ENCODE assay signal across 7 cellular contexts in genomic region chr12:79784366-79785065, GRCh38.
A peak's percentile ranks its signal among the peaks of the same experiment; 100 is the strongest.
DNase-seq lines count a peak whose midpoint lies in the region; ATAC-seq, FAIRE-seq and TF ChIP-seq lines count a peak whose summit lies in the region.
"Not testable (repeated sequence)": the region's sequence is repeated elsewhere in the genome, so short reads cannot be mapped to it uniquely, and the experiment has no call there.

No MANE protein-coding gene starts in this region.

- H3K27me3 Mint-ChIP-seq in activated naive CD8-positive, alpha-beta T cell treated with anti-CD3 and anti-CD28 coated beads, Interleukin-2, amount 10 ng/mL, durations not matched to agents 7 days and 5 days: not testable (repeated sequence)

- H3K79me2 ChIP-seq in HCT116 (ENCODE audit: insufficient read depth, low read length): not testable (repeated sequence)

- not testable (repeated sequence) for H2AFZ ChIP-seq in HCT116 (ENCODE audit: low read depth, low read length, poor library complexity, severe bottlenecking)

- intact Hi-C loops in HCT116 (cut with micrococcal nuclease): not testable (repeated sequence)

- not testable (repeated sequence) for H3K9me3 ChIP-seq in HCT116 (ENCODE audit: control insufficient read depth in 1 of 2, insufficient read depth in 1 of 2, low read depth in 1 of 2, low read length in 2 of 2); mesodermal cell (ENCODE audit: control insufficient read depth, low read length)

- not testable (repeated sequence) for H4K20me1 ChIP-seq in HCT116 (ENCODE audit: insufficient read depth)

- 90 to 94% methylated on average over 4 to 5 of the region's 10 CpGs for WGBS in mesodermal cell (ENCODE audit: insufficient coverage in 2 of 2), 2 experiments

- not testable (repeated sequence) for TF ChIP-seq CTCF in HCT116 (IDR thresholded peaks at IDR 0.05 in 2 of 3, conservative IDR thresholded peaks at IDR 0.05 in 1 of 3; ENCODE audit: borderline replicate concordance in 1 of 3, insufficient read depth in 1 of 3, low read depth in 2 of 3, low read length in 2 of 3)

- CTCF ChIA-PET in HCT116 (lab: Charles Lee): not testable (repeated sequence)

- not testable (repeated sequence) for H3K27ac ChIP-seq in HCT116 (ENCODE audit: low read depth, low read length)
- H3K27ac ChIP-seq in mesodermal cell (ENCODE audit: low read depth, low read length, severe bottlenecking): peak overlapping the region; percentile 55

- H3K9ac ChIP-seq in HCT116 (ENCODE audit: low read length): not testable (repeated sequence)

- peak; percentile 73 for FAIRE-seq in RCC 7860 (lab: Jason Lieb, UNC)

- ATAC-seq in HCT116: peak; percentile 36; the same call in 1 of the 2 replicates
- ATAC-seq in activated naive CD8-positive, alpha-beta T cell treated with anti-CD3 and anti-CD28 coated beads, Interleukin-2, amount 10 ng/mL, durations not matched to agents 7 days and 5 days (ENCODE audit: low read depth): not testable (repeated sequence)
- ATAC-seq in esophagus mucosa: peak; percentile 74

- not testable (repeated sequence) for H3K9me3 Mint-ChIP-seq in activated naive CD8-positive, alpha-beta T cell treated with anti-CD3 and anti-CD28 coated beads, Interleukin-2, amount 10 ng/mL, durations not matched to agents 7 days and 5 days

- not testable (repeated sequence) for BruUV-seq in HCT116 (replicated peaks; lab: Mats Ljungman, UMichigan)

- peak; percentile 76 for DNase-seq in DMS53 (lab: John Stamatoyannopoulos, UW)
- DNase-seq in HCT116 (ENCODE audit: low read depth, low spot score); activated naive CD8-positive, alpha-beta T cell treated with anti-CD3 and anti-CD28 coated beads, Interleukin-2, amount 10 ng/mL, durations not matched to agents 7 days and 5 days: not testable (repeated sequence)
- DNase-seq in RCC 7860 (ENCODE audit: low spot score): peak; percentile 79
- DNase-seq in iPS DF 19.7 (ENCODE audit: low read depth, low spot score): peak; percentile 73

- not testable (repeated sequence) for H3K4me2 ChIP-seq in HCT116 (ENCODE audit: low read length)

- POLR2A ChIA-PET in HCT116 (lab: Charles Lee); activated naive CD8-positive, alpha-beta T cell treated with anti-CD3 and anti-CD28 coated beads, Interleukin-2, amount 10 ng/mL, durations not matched to agents 7 days and 5 days (lab: Charles Lee): not testable (repeated sequence)

- TF ChIP-seq RAD21 in HCT116 (IDR thresholded peaks at IDR 0.05; ENCODE audit: low read depth): not testable (repeated sequence)

- H3K27me3 ChIP-seq in HCT116 (ENCODE audit: insufficient read depth, low read length): not testable (repeated sequence)

- H3K4me1 ChIP-seq in HCT116 (ENCODE audit: control insufficient read depth in 1 of 2, insufficient read depth in 2 of 2, low read length in 2 of 2): not testable (repeated sequence)
- peaks cover 13% of the 10 kb centered on the region for H3K4me1 ChIP-seq in mesodermal cell (ENCODE audit: control insufficient read depth, insufficient read depth, low read length, poor library complexity, severe bottlenecking)

- H3K36me3 ChIP-seq in HCT116 (ENCODE audit: control insufficient read depth in 1 of 2, insufficient read depth in 2 of 2, low read length in 2 of 2): not testable (repeated sequence)
- H3K36me3 ChIP-seq in mesodermal cell (ENCODE audit: control insufficient read depth, insufficient read depth, low read length): peaks cover 45% of the 10 kb centered on the region

- peaks cover 24% of the 10 kb centered on the region for H3K36me3 Mint-ChIP-seq in activated naive CD8-positive, alpha-beta T cell treated with anti-CD3 and anti-CD28 coated beads, Interleukin-2, amount 10 ng/mL, durations not matched to agents 7 days and 5 days

- H3K4me1 Mint-ChIP-seq in activated naive CD8-positive, alpha-beta T cell treated with anti-CD3 and anti-CD28 coated beads, Interleukin-2, amount 10 ng/mL, durations not matched to agents 7 days and 5 days: not testable (repeated sequence)

- peak overlapping the region; percentile 2 for H3K27ac Mint-ChIP-seq in activated naive CD8-positive, alpha-beta T cell treated with anti-CD3 and anti-CD28 coated beads, Interleukin-2, amount 10 ng/mL, durations not matched to agents 7 days and 5 days

- H3K4me3 Mint-ChIP-seq in activated naive CD8-positive, alpha-beta T cell treated with anti-CD3 and anti-CD28 coated beads, Interleukin-2, amount 10 ng/mL, durations not matched to agents 7 days and 5 days: not testable (repeated sequence)

- not testable (repeated sequence) for TF ChIP-seq POLR2A in HCT116 (IDR thresholded peaks at IDR 0.05; ENCODE audit: borderline replicate concordance, extremely low read depth, insufficient read depth, insufficient read length)

- H3K4me3 ChIP-seq in HCT116 (replicated peaks in 1 of 2; ENCODE audit: low read depth in 1 of 2, low read length in 2 of 2); mesodermal cell (ENCODE audit: extremely low read depth, insufficient read depth, low read length, poor library complexity, severe bottlenecking): not testable (repeated sequence)

- RAD21 ChIA-PET in HCT116 (lab: Charles Lee; ENCODE audit: low non-redundant PET in 1 of 2, low total read pairs in 2 of 2, uncharacterized antibody in 2 of 2, unreplicated experiment in 2 of 2): not testable (repeated sequence)

- H3K9me2 ChIP-seq in HCT116 (ENCODE audit: insufficient read depth): not testable (repeated sequence)
